8 cellular contexts compared by ENCODE assay signal in genomic region chr3:168575750-168576149, GRCh38.
"Had no signal": no experiment of that assay in that cellular context is flagged by ENCODE, and none has a peak within 500 bp of the region (broad histone marks: within the 10 kb centered on the region; RNA-seq: fewer than 3 reads in every experiment).

No MANE protein-coding gene starts in this region.

- H3K9me3 ChIP-seq: HAP-1 had no signal

- DNase-seq: GOT3, H7, HFFc6, IMR-90 had no signal

- H3K27ac ChIP-seq: HL-60 had no signal

- H3K4me3 ChIP-seq: HAP-1, K562 had no signal

- ATAC-seq: HCT116, K562 had no signal

- H3K27ac Mint-ChIP-seq: HFFc6 had no signal

- H3K4me3 Mint-ChIP-seq: HFFc6 had no signal

- H3K36me3 ChIP-seq: HAP-1 had no signal

- FAIRE-seq: K562 had no signal
